In the genomic region with DNA sequence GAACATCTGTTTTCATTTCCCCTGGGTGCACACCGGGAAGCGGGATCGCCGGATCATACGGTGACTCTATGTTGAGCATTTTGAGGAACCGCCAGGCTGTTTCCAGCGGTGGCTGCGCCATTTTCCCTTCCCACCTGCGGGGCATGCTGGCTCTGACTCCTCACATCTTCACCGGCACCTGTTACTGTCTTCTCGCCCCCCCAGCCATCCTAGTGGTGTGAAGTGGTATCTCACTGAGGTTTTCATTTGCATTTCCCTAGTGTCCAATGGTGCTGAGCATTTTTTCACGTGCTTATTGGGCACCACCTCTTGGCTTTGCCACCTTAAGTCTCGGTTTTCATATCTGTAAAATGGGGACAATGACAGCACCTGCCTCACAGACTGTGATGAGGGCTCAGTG, we compare ENCODE assay signal across 14 cellular contexts. TPM values are rescaled to one million over a fixed set of nuclear protein-coding genes. Genes with fewer than 3 reads are reported as not detected.
DNase-seq lines count a peak whose midpoint lies in the region; ATAC-seq, FAIRE-seq and TF ChIP-seq lines count a peak whose summit lies in the region.
"Had no signal": no experiment of that assay in that cellular context is flagged by ENCODE, and none has a peak within 500 bp of the region (broad histone marks: within the 10 kb centered on the region; RNA-seq: fewer than 3 reads in every experiment).

No MANE protein-coding gene starts in this region.

- POLR2A ChIA-PET in A549 (lab: Yijun Ruan, JAX) = no interaction called here

- peak; percentile 20 to 55; a peak in 3 of 6 replicates for ATAC-seq in A549

- CTCF ChIA-PET in A549 (lab: Yijun Ruan, JAX) = interaction anchor here (1.2 to 20.7 kb wide), 4 partner anchors 15 to 44 kb away, joined by 3 to 263 read pairs (median 14); a partner anchor contains a TSS

- no peak for TF ChIP-seq POLR2A in A549 (IDR thresholded peaks at IDR 0.05; ENCODE audit: low read length)

- TF ChIP-seq RAD21 in A549 (conservative IDR thresholded peaks at IDR 0.05 in 1 of 2, IDR thresholded peaks at IDR 0.05 in 1 of 2) = no peak

- WGBS in A549 (ENCODE audit: missing lambda C conversion rate) = 73% methylated on average over 13 of the region's 13 CpGs

- TF ChIP-seq EP300 in A549 (IDR thresholded peaks at IDR 0.05) = no peak

- H3K9me3 ChIP-seq in A549 = no peaks in the 10 kb centered on the region
- H3K9me3 ChIP-seq: psoas muscle had no signal

- peak overlapping the region in 1 of 2 experiments; percentile 92; a peak in 2 of 6 replicates for H3K27ac ChIP-seq in A549
- H3K27ac ChIP-seq: hepatocyte, psoas muscle had no signal

- peak in 1 of 2 experiments; percentile 52 for DNase-seq in A549 (ENCODE audit: low read depth in 1 of 2, low spot score in 1 of 2)
- DNase-seq in left kidney (ENCODE audit: low read depth, low spot score) = peak; percentile 47
- no peak for DNase-seq in urothelium cell line (ENCODE audit: low spot score)
- no peak for DNase-seq in stimulated activated naive CD4-positive, alpha-beta T cell (lab: John Stamatoyannopoulos, UW)
- DNase-seq in HT-29 (ENCODE audit: low spot score) = no peak
- no peak for DNase-seq in MV-4-11 (lab: John Stamatoyannopoulos, UW)
- DNase-seq: activated CD4-positive, alpha-beta memory T cell treated with anti-CD3 and anti-CD28 coated beads, Interleukin-2, amount 10 ng/mL, durations not matched to agents 7 days and 5 days; activated naive CD8-positive, alpha-beta T cell treated with anti-CD3 and anti-CD28 coated beads, Interleukin-2, amount 10 ng/mL, durations not matched to agents 7 days and 5 days; CD4-positive, alpha-beta memory T cell; mesenchymal stem cell had no signal

- H3K4me2 ChIP-seq in A549 = no peak overlapping the region
- H3K4me2 ChIP-seq: hepatocyte had no signal

- TF ChIP-seq CTCF in A549 (IDR thresholded peaks at IDR 0.05) = no peak
- peak; percentile 41 for TF ChIP-seq CTCF in GM12873 (IDR thresholded peaks at IDR 0.05; ENCODE audit: insufficient read depth, low read depth, low read length, missing control alignments)
- peak; percentile 18; the same call in 1 of the 2 replicates for TF ChIP-seq CTCF in WI38 (IDR thresholded peaks at IDR 0.05; ENCODE audit: low read depth, low read length)

- peaks cover 43% of the 10 kb centered on the region for H3K4me1 ChIP-seq in A549

- H3K4me3 ChIP-seq in A549 (no peak overlapping the region), WI38 (ENCODE audit: low read depth, low read length) (no peak overlapping the region)
- H3K4me3 ChIP-seq: hepatocyte, psoas muscle had no signal

- FAIRE-seq in A549 (lab: Jason Lieb, UNC) = no peak
- FAIRE-seq in urothelium cell line (lab: Jason Lieb, UNC) = no peak

TF ChIP-seq in A549, 52 proteins besides CTCF, POLR2A, EP300 and RAD21:
- TF ChIP-seq EHMT2 (IDR thresholded peaks at IDR 0.05; ENCODE audit: low read depth) = no peak
- no peak for TF ChIP-seq FOSB (CRISPR knock-in tag; IDR thresholded peaks at IDR 0.05)
- TF ChIP-seq JUNB (IDR thresholded peaks at IDR 0.05) = no peak
- TF ChIP-seq SREBF2 (IDR thresholded peaks at IDR 0.05) = no peak
- TF ChIP-seq PHF8 (IDR thresholded peaks at IDR 0.05; ENCODE audit: borderline replicate concordance, low read depth) = no peak
- no peak for TF ChIP-seq GATA3 (IDR thresholded peaks at IDR 0.05; ENCODE audit: borderline replicate concordance)
- no peak for TF ChIP-seq CEBPB (IDR thresholded peaks at IDR 0.05)
- no peak for TF ChIP-seq CBX8 (IDR thresholded peaks at IDR 0.05)
- TF ChIP-seq RNF2 (IDR thresholded peaks at IDR 0.05; ENCODE audit: borderline replicate concordance, low read depth) = no peak
- no peak for TF ChIP-seq RARB (CRISPR knock-in tag; IDR thresholded peaks at IDR 0.05)
- TF ChIP-seq TP53 (CRISPR knock-in tag; IDR thresholded peaks at IDR 0.05) = no peak
- no peak for TF ChIP-seq CBX2 (IDR thresholded peaks at IDR 0.05; ENCODE audit: borderline replicate concordance, low read depth)
- TF ChIP-seq NPAS2 (CRISPR knock-in tag; IDR thresholded peaks at IDR 0.05; ENCODE audit: borderline replicate concordance) = no peak
- no peak for TF ChIP-seq NR3C1 (IDR thresholded peaks at IDR 0.05)
- TF ChIP-seq RFX5 (IDR thresholded peaks at IDR 0.05) = no peak
- TF ChIP-seq, protein P1, sequence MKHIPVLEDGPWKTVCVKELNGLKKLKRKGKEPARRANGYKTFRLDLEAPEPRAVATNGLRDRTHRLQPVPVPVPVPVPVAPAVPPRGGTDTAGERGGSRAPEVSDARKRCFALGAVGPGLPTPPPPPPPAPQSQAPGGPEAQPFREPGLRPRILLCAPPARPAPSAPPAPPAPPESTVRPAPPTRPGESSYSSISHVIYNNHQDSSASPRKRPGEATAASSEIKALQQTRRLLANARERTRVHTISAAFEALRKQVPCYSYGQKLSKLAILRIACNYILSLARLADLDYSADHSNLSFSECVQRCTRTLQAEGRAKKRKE (CRISPR knock-in tag; IDR thresholded peaks at IDR 0.05; ENCODE audit: low read depth) = no peak
- TF ChIP-seq SMC3 (IDR thresholded peaks at IDR 0.05) = no peak
- no peak for TF ChIP-seq MAFK (IDR thresholded peaks at IDR 0.05; ENCODE audit: partially characterized antibody)
- no peak for TF ChIP-seq EHF (CRISPR knock-in tag; IDR thresholded peaks at IDR 0.05)
TF ChIP-seq in A549: peak in this region for 0.

RNA-seq across cellular contexts. Expression of a gene that starts 44.1 kb away (rescaled TPM):
- 30.8 and 37.7 TPM in 2 replicates for polyA plus RNA-seq in A549 (2011; rRNA removed)
- polyA plus RNA-seq in A549 (2012; cell fraction: cytosol; rRNA removed) = 21.3 and 27.9 TPM in 2 replicates
- polyA plus RNA-seq in A549 (2012; cell fraction: nucleus; rRNA removed) = 21.1 and 28.4 TPM in 2 replicates
- 29.2 to 30.6 TPM (median 29.7 TPM) in 3 replicates for polyA plus RNA-seq in A549 (2017; fragmentation: RNase III; extraction: RNeasy Plus Mini Kit Qiagen cat#74134 plus additional on column Dnase treatment)
- 94.4 and 118 TPM in 2 replicates for polyA minus RNA-seq in A549 (2011; rRNA and poly(A)+ RNA removed)
- total RNA-seq in HT-29 (2014; rRNA removed; shearing (Covaris generic)) = not detected in 2 replicates
- total RNA-seq: activated CD4-positive, alpha-beta memory T cell treated with anti-CD3 and anti-CD28 coated beads, Interleukin-2, amount 10 ng/mL, durations not matched to agents 7 days and 5 days had no signal
- polyA plus RNA-seq: CD4-positive, alpha-beta memory T cell had no signal
